ENCODE assay signal across 12 cellular contexts in genomic region chr1:200653022-200653462, GRCh38. TPM values are rescaled to one million over a fixed set of nuclear protein-coding genes. Genes with fewer than 3 reads are reported as not detected.
DNase-seq lines count a peak whose midpoint lies in the region; ATAC-seq and TF ChIP-seq lines count a peak whose summit lies in the region.
"Had no signal": no experiment of that assay in that cellular context is flagged by ENCODE, and none has a peak within 500 bp of the region (broad histone marks: within the 10 kb centered on the region; RNA-seq: fewer than 3 reads in every experiment).

No MANE protein-coding gene starts in this region.

- TF ChIP-seq CTCF in type B pancreatic cell (conservative IDR thresholded peaks at IDR 0.05) = no peak

- peak overlapping the region; percentile 31 to 61 for H3K27ac Mint-ChIP-seq in activated naive CD4-positive, alpha-beta T cell treated with anti-CD3 and anti-CD28 coated beads, Interleukin-2, amount 50 U/mL, for 72 hours
- no peak overlapping the region for H3K27ac Mint-ChIP-seq in activated naive CD4-positive, alpha-beta T cell treated with anti-CD3 and anti-CD28 coated beads, Interleukin-2, amount 10 ng/mL, durations not matched to agents 7 days and 5 days
- H3K27ac Mint-ChIP-seq in activated naive CD8-positive, alpha-beta T cell treated with anti-CD3 and anti-CD28 coated beads, Interleukin-2, amount 50 U/mL, for 24 hours = peak overlapping the region; percentile 58
- peak overlapping the region; percentile 43 for H3K27ac Mint-ChIP-seq in type B pancreatic cell

- no peak overlapping the region for H3K4me3 Mint-ChIP-seq in activated naive CD4-positive, alpha-beta T cell treated with anti-CD3 and anti-CD28 coated beads, Interleukin-2, amount 10 ng/mL, durations not matched to agents 7 days and 5 days
- H3K4me3 Mint-ChIP-seq in activated naive CD8-positive, alpha-beta T cell treated with anti-CD3 and anti-CD28 coated beads, Interleukin-2, amount 50 U/mL, for 24 hours = peak overlapping the region; percentile 7
- H3K4me3 Mint-ChIP-seq in type B pancreatic cell = no peak overlapping the region
- H3K4me3 Mint-ChIP-seq: brain had no signal

- no peak for DNase-seq in activated naive CD4-positive, alpha-beta T cell treated with anti-CD3 and anti-CD28 coated beads, Interleukin-2, amount 50 U/mL, for 72 hours (ENCODE audit: low spot score in 2 of 2)
- no peak for DNase-seq in activated naive CD4-positive, alpha-beta T cell treated with anti-CD3 and anti-CD28 coated beads, Interleukin-2, amount 10 ng/mL, durations not matched to agents 7 days and 5 days
- no peak for DNase-seq in activated naive CD8-positive, alpha-beta T cell treated with anti-CD3 and anti-CD28 coated beads, Interleukin-2, amount 50 U/mL, for 24 hours
- DNase-seq in type B pancreatic cell (ENCODE audit: extremely low spot score, unreplicated experiment) = no peak
- DNase-seq: left cardiac atrium, NCI-H2081, spleen had no signal

- H3K27me3 Mint-ChIP-seq in activated naive CD4-positive, alpha-beta T cell treated with anti-CD3 and anti-CD28 coated beads, Interleukin-2, amount 10 ng/mL, durations not matched to agents 7 days and 5 days = no peaks in the 10 kb centered on the region
- H3K27me3 Mint-ChIP-seq in activated naive CD8-positive, alpha-beta T cell treated with anti-CD3 and anti-CD28 coated beads, Interleukin-2, amount 50 U/mL, for 24 hours = no peaks in the 10 kb centered on the region
- H3K27me3 Mint-ChIP-seq in type B pancreatic cell = no peaks in the 10 kb centered on the region
- H3K27me3 Mint-ChIP-seq: brain had no signal

- peaks cover 3 to 14% of the 10 kb centered on the region in 2 donors for H3K36me3 Mint-ChIP-seq in activated naive CD4-positive, alpha-beta T cell treated with anti-CD3 and anti-CD28 coated beads, Interleukin-2, amount 50 U/mL, for 72 hours
- H3K36me3 Mint-ChIP-seq in activated naive CD4-positive, alpha-beta T cell treated with anti-CD3 and anti-CD28 coated beads, Interleukin-2, amount 10 ng/mL, durations not matched to agents 7 days and 5 days = peaks cover 45% of the 10 kb centered on the region
- H3K36me3 Mint-ChIP-seq in activated naive CD8-positive, alpha-beta T cell treated with anti-CD3 and anti-CD28 coated beads, Interleukin-2, amount 50 U/mL, for 24 hours (ENCODE audit: low read depth) = peaks cover 29% of the 10 kb centered on the region
- H3K36me3 Mint-ChIP-seq in type B pancreatic cell = peaks cover 42% of the 10 kb centered on the region

- H3K9me3 Mint-ChIP-seq in activated naive CD4-positive, alpha-beta T cell treated with anti-CD3 and anti-CD28 coated beads, Interleukin-2, amount 50 U/mL, for 72 hours = no peaks in the 10 kb centered on the region
- no peaks in the 10 kb centered on the region for H3K9me3 Mint-ChIP-seq in activated naive CD4-positive, alpha-beta T cell treated with anti-CD3 and anti-CD28 coated beads, Interleukin-2, amount 10 ng/mL, durations not matched to agents 7 days and 5 days
- no peaks in the 10 kb centered on the region for H3K9me3 Mint-ChIP-seq in activated naive CD8-positive, alpha-beta T cell treated with anti-CD3 and anti-CD28 coated beads, Interleukin-2, amount 50 U/mL, for 24 hours
- H3K9me3 Mint-ChIP-seq in type B pancreatic cell = no peaks in the 10 kb centered on the region
- H3K9me3 Mint-ChIP-seq: brain had no signal

- CTCF ChIA-PET in activated naive CD4-positive, alpha-beta T cell treated with anti-CD3 and anti-CD28 coated beads, Interleukin-2, amount 10 ng/mL, durations not matched to agents 7 days and 5 days (lab: Charles Lee) = no interaction called here

- TF ChIP-seq POLR2A in GM18505 (IDR thresholded peaks at IDR 0.05; ENCODE audit: borderline replicate concordance, extremely low read depth, insufficient read depth, insufficient read length) = no peak

- peak; percentile 81 for ATAC-seq in activated naive CD4-positive, alpha-beta T cell treated with anti-CD3 and anti-CD28 coated beads, Interleukin-2, amount 50 U/mL, for 72 hours
- peak; percentile 38 for ATAC-seq in HG03103 (IDR thresholded peaks at IDR 0.05; ENCODE audit: low read depth, unreplicated experiment)
- peak; percentile 79 for ATAC-seq in activated naive CD8-positive, alpha-beta T cell treated with anti-CD3 and anti-CD28 coated beads, Interleukin-2, amount 50 U/mL, for 24 hours
- no peak for ATAC-seq in GM18505 (IDR thresholded peaks at IDR 0.05; ENCODE audit: unreplicated experiment)
- ATAC-seq in GM19397 (IDR thresholded peaks at IDR 0.05; ENCODE audit: unreplicated experiment) = no peak
- ATAC-seq in HG02571 (IDR thresholded peaks at IDR 0.05; ENCODE audit: unreplicated experiment) = no peak
- ATAC-seq: left cardiac atrium had no signal

- peaks cover 17% of the 10 kb centered on the region for H3K4me1 Mint-ChIP-seq in activated naive CD4-positive, alpha-beta T cell treated with anti-CD3 and anti-CD28 coated beads, Interleukin-2, amount 10 ng/mL, durations not matched to agents 7 days and 5 days
- H3K4me1 Mint-ChIP-seq in activated naive CD8-positive, alpha-beta T cell treated with anti-CD3 and anti-CD28 coated beads, Interleukin-2, amount 50 U/mL, for 24 hours = peaks cover 30% of the 10 kb centered on the region
- H3K4me1 Mint-ChIP-seq in type B pancreatic cell (ENCODE audit: unreplicated experiment) = peaks cover 11% of the 10 kb centered on the region
- H3K4me1 Mint-ChIP-seq: brain had no signal

RNA-seq across cellular contexts. Expression of gene DDX59, which starts 16.7 kb away (rescaled TPM):
- total RNA-seq in activated naive CD4-positive, alpha-beta T cell treated with anti-CD3 and anti-CD28 coated beads, Interleukin-2, amount 50 U/mL, for 72 hours = 10 to 100 TPM; 13.7 to 24.1 TPM
- total RNA-seq in type B pancreatic cell (ENCODE audit: low replicate concordance) = 17.1 and 19.0 TPM in 2 replicates

RNA-seq across cellular contexts. Expression of gene KIF14, which starts 32.5 kb away (rescaled TPM):
- total RNA-seq in activated naive CD4-positive, alpha-beta T cell treated with anti-CD3 and anti-CD28 coated beads, Interleukin-2, amount 50 U/mL, for 72 hours = 10 to 100 TPM; 17.8 to 18.7 TPM
- 3.8 and 12.8 TPM in 2 replicates for total RNA-seq in type B pancreatic cell (ENCODE audit: low replicate concordance)

Comparison
In these comparisons a context has a peak if more than half of its experiments do, and no peak if none do; other contexts are left out.
1. ATAC-seq: peak in activated naive CD4-positive, alpha-beta T cell treated with anti-CD3 and anti-CD28 coated beads, Interleukin-2, amount 50 U/mL, for 72 hours (2 of 2), HG03103 (single experiment) and activated naive CD8-positive, alpha-beta T cell treated with anti-CD3 and anti-CD28 coated beads, Interleukin-2, amount 50 U/mL, for 24 hours (single experiment); none in GM18505 (single experiment), GM19397 (single experiment) and HG02571 (single experiment).